15 cellular contexts compared by ENCODE assay signal in genomic region chr13:49711218-49711863, GRCh38. TPM values are rescaled to one million over a fixed set of nuclear protein-coding genes. Genes with fewer than 3 reads are reported as not detected.
DNase-seq lines count a peak whose midpoint lies in the region; TF ChIP-seq lines count a peak whose summit lies in the region.
"Had no signal": no experiment of that assay in that cellular context is flagged by ENCODE, and none has a peak within 500 bp of the region (broad histone marks: within the 10 kb centered on the region; RNA-seq: fewer than 3 reads in every experiment).

No MANE protein-coding gene starts in this region.

- H3K9me3 Mint-ChIP-seq in progenitor cell of endocrine pancreas (ENCODE audit: low read depth) (peaks cover 6% of the 10 kb centered on the region), CD14-positive monocyte (peaks cover 7 to 17% (median 11%) of the 10 kb centered on the region in 7 donors)

- H3K4me3 ChIP-seq in fibroblast of lung (replicated peaks in 1 of 4; ENCODE audit: control extremely low read depth in 1 of 4, insufficient read depth in 1 of 4, low read depth in 3 of 4, low read length in 4 of 4) (no peak overlapping the region), dorsolateral prefrontal cortex (no peak overlapping the region)
- H3K4me3 ChIP-seq: spleen had no signal

- H3K4me2 ChIP-seq in fibroblast of lung (ENCODE audit: extremely low read depth, insufficient read depth, low read length), result no peak overlapping the region

- H3K36me3 ChIP-seq in fibroblast of lung (ENCODE audit: control insufficient read depth, insufficient read depth, low read length), result no peaks in the 10 kb centered on the region

- no peaks in the 10 kb centered on the region for H3K27me3 Mint-ChIP-seq in progenitor cell of endocrine pancreas
- H3K27me3 Mint-ChIP-seq in CD14-positive monocyte (ENCODE audit: low read depth in 3 of 3), result no peaks in the 10 kb centered on the region
- H3K27me3 Mint-ChIP-seq: activated naive CD4-positive, alpha-beta T cell treated with anti-CD3 and anti-CD28 coated beads, Interleukin-2, amount 50 U/mL, for 24 hours; dendritic cell treated with granulocyte-macrophage colony-stimulating factor and Interleukin-4, amounts not matched to agents 40 ng/mL and 50 ng/mL, for 4 days had no signal

- H3K9me3 ChIP-seq in fibroblast of lung (ENCODE audit: control insufficient read depth, insufficient read depth, low read depth, low read length), result no peaks in the 10 kb centered on the region

- H3K4me1 ChIP-seq in fibroblast of lung (ENCODE audit: control insufficient read depth, extremely low read depth, insufficient read depth, low read length), result peaks cover 3% of the 10 kb centered on the region
- H3K4me1 ChIP-seq: Caco-2, spleen had no signal

- H3K4me3 Mint-ChIP-seq in progenitor cell of endocrine pancreas (ENCODE audit: low read depth) (no peak overlapping the region), CD14-positive monocyte (no peak overlapping the region)
- H3K4me3 Mint-ChIP-seq: activated naive CD4-positive, alpha-beta T cell treated with anti-CD3 and anti-CD28 coated beads, Interleukin-2, amount 50 U/mL, for 24 hours; dendritic cell treated with granulocyte-macrophage colony-stimulating factor and Interleukin-4, amounts not matched to agents 40 ng/mL and 50 ng/mL, for 4 days; nephron progenitor cell had no signal

- peak; percentile 3 for DNase-seq in H4 (ENCODE audit: low spot score)
- DNase-seq in RPMI7951 (ENCODE audit: low read depth), result peak; percentile 69
- DNase-seq in fibroblast of lung (ENCODE audit: low read depth in 2 of 2), result peak; percentile 84 to 96
- DNase-seq in progenitor cell of endocrine pancreas (ENCODE audit: low spot score, unreplicated experiment), result no peak
- no peak for DNase-seq in dorsolateral prefrontal cortex
- no peak for DNase-seq in posterior cingulate gyrus
- no peak for DNase-seq in CD14-positive monocyte (ENCODE audit: low spot score)
- DNase-seq: Caco-2, NCI-H2227 treated with DMSO at 0.1 percent for 48 hours, nephron progenitor cell, OCI-M1, spleen, T1000 had no signal

- no peaks in the 10 kb centered on the region for H4K20me1 ChIP-seq in fibroblast of lung (ENCODE audit: control insufficient read depth, extremely low read depth, insufficient read depth, low read length)

- intact Hi-C loops in dorsolateral prefrontal cortex (cut with DNase I), result no loop called here
- intact Hi-C loops in posterior cingulate gyrus (cut with DNase I), result no loop called here
- intact Hi-C loops in CD14-positive monocyte (cut with micrococcal nuclease), result no loop called here

- H3K79me2 ChIP-seq in fibroblast of lung (ENCODE audit: control insufficient read depth, insufficient read depth, low read length), result no peaks in the 10 kb centered on the region

- H3K9ac ChIP-seq in fibroblast of lung (ENCODE audit: insufficient read depth, low read length), result no peak overlapping the region

- H3K4me1 Mint-ChIP-seq in progenitor cell of endocrine pancreas (ENCODE audit: low read depth), result peaks cover 29% of the 10 kb centered on the region
- no peaks in the 10 kb centered on the region for H3K4me1 Mint-ChIP-seq in CD14-positive monocyte
- H3K4me1 Mint-ChIP-seq: activated naive CD4-positive, alpha-beta T cell treated with anti-CD3 and anti-CD28 coated beads, Interleukin-2, amount 50 U/mL, for 24 hours; nephron progenitor cell had no signal

- TF ChIP-seq CTCF in fibroblast of lung (conservative IDR thresholded peaks at IDR 0.05 in 1 of 2, IDR thresholded peaks at IDR 0.05 in 1 of 2; ENCODE audit: low read depth in 1 of 2, low read length in 2 of 2) (no peak), progenitor cell of endocrine pancreas (IDR thresholded peaks at IDR 0.05; ENCODE audit: unreplicated experiment) (no peak), dorsolateral prefrontal cortex (IDR thresholded peaks at IDR 0.05 in 54 of 56, conservative IDR thresholded peaks at IDR 0.05 in 2 of 56; ENCODE audit: low read depth in 1 of 56, partially characterized antibody in 56 of 56) (no peak), CD14-positive monocyte (IDR thresholded peaks at IDR 0.05) (no peak)

- H3K27ac ChIP-seq in fibroblast of lung (ENCODE audit: insufficient read depth, low read length) (peak overlapping the region; percentile 40), dorsolateral prefrontal cortex (no peak overlapping the region)
- H3K27ac ChIP-seq: spleen had no signal

- H2AFZ ChIP-seq in fibroblast of lung (ENCODE audit: low read length), result no peak overlapping the region

- H3K27ac Mint-ChIP-seq in progenitor cell of endocrine pancreas, result peak overlapping the region; percentile 92
- peak overlapping the region in 1 of 7 donors; percentile 34 for H3K27ac Mint-ChIP-seq in CD14-positive monocyte
- H3K27ac Mint-ChIP-seq: activated naive CD4-positive, alpha-beta T cell treated with anti-CD3 and anti-CD28 coated beads, Interleukin-2, amount 50 U/mL, for 24 hours; dendritic cell treated with granulocyte-macrophage colony-stimulating factor and Interleukin-4, amounts not matched to agents 40 ng/mL and 50 ng/mL, for 4 days; nephron progenitor cell had no signal

- H3K27me3 ChIP-seq in fibroblast of lung (ENCODE audit: control insufficient read depth, insufficient read depth, low read length) (no peaks in the 10 kb centered on the region), dorsolateral prefrontal cortex (no peaks in the 10 kb centered on the region)
- H3K27me3 ChIP-seq: spleen had no signal

- peaks cover 34% of the 10 kb centered on the region for H3K36me3 Mint-ChIP-seq in progenitor cell of endocrine pancreas (ENCODE audit: insufficient read depth)
- H3K36me3 Mint-ChIP-seq in CD14-positive monocyte, result peaks cover 64 to 79% of the 10 kb centered on the region in 2 donors

RNA-seq across cellular contexts. Expression of gene EBPL, which starts 20.1 kb away (rescaled TPM):
- total RNA-seq in H4 (2014; rRNA removed; shearing (Covaris generic)), result 67.9 and 77.4 TPM in 2 replicates
- total RNA-seq in RPMI7951 (2014; rRNA removed; shearing (Covaris generic)), result 52.3 and 70.0 TPM in 2 replicates
- total RNA-seq in fibroblast of lung (90.3 and 93.7 TPM in 2 replicates), progenitor cell of endocrine pancreas (53.9 and 61.9 TPM in 2 replicates), dorsolateral prefrontal cortex (10 to 100 TPM in 114 of 120 experiments, 1 to 10 TPM in 6; 7.7 to 28.0 (median 16.7) TPM)
- polyA plus RNA-seq in fibroblast of lung (69.4 and 78.2 TPM in 2 replicates), CD14-positive monocyte (10 to 100 TPM; 27.3 to 29.4 TPM)
- 58.6 and 64.7 TPM in 2 replicates for polyA plus RNA-seq in fibroblast of lung (2012)
- polyA minus RNA-seq in fibroblast of lung (ENCODE audit: low replicate concordance), result 14.7 and 23.3 TPM in 2 replicates

Comparison
In these comparisons a context has a peak if more than half of its experiments do, and no peak if none do; other contexts are left out.
1. DNase-seq: peak in H4 (single experiment), RPMI7951 (single experiment) and fibroblast of lung (2 of 2); none in progenitor cell of endocrine pancreas (single experiment), dorsolateral prefrontal cortex (0 of 10), posterior cingulate gyrus (0 of 10) and CD14-positive monocyte (single experiment).